ENCODE assay signal across 24 cellular contexts in the genomic region with DNA sequence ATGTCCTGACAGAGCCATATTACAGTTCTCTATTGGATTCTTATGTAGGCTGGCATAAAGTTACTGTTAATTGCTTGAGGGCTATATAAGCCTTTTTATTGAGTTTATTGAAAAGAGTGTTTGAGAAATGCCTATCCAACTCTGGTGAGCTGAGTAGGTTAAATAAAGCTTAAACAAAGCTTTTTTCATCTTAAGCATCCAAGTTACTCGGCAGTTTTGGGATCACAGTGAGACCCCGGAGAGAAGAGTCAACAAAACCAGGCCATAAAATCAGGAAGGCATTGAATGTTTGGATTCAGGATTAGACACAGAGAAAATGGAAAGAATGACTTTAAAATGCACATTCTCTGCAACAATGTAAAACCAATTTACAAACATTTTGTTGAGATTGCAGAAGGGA.
"Had no signal": no experiment of that assay in that cellular context is flagged by ENCODE, and none has a peak within 500 bp of the region (broad histone marks: within the 10 kb centered on the region; RNA-seq: fewer than 3 reads in every experiment).

No MANE protein-coding gene starts in this region.

- H3K27me3 Mint-ChIP-seq: activated CD4-positive, alpha-beta T cell treated with anti-CD3 and anti-CD28 coated beads for 36 hours; activated naive CD4-positive, alpha-beta T cell treated with anti-CD3 and anti-CD28 coated beads, Interleukin-2, amount 10 ng/mL, durations not matched to agents 7 days and 5 days; activated naive CD8-positive, alpha-beta T cell treated with anti-CD3 and anti-CD28 coated beads, Interleukin-2, amount 10 ng/mL, durations not matched to agents 7 days and 5 days; progenitor cell of endocrine pancreas; stimulated activated naive B cell treated with anti-CD40 and anti-IgM and Interleukin-4, amounts not matched to agents 10 μg/mL and 1 μg/mL and 100 μg/mL, for 72 hours had no signal

- H3K4me1 Mint-ChIP-seq: activated CD4-positive, alpha-beta T cell treated with anti-CD3 and anti-CD28 coated beads for 36 hours; activated naive CD4-positive, alpha-beta T cell treated with anti-CD3 and anti-CD28 coated beads, Interleukin-2, amount 10 ng/mL, durations not matched to agents 7 days and 5 days; activated naive CD8-positive, alpha-beta T cell treated with anti-CD3 and anti-CD28 coated beads, Interleukin-2, amount 10 ng/mL, durations not matched to agents 7 days and 5 days; natural killer cell; stimulated activated naive B cell treated with anti-CD40 and anti-IgM and Interleukin-4, amounts not matched to agents 10 μg/mL and 1 μg/mL and 100 μg/mL, for 72 hours had no signal

- ATAC-seq: activated CD4-positive, alpha-beta T cell treated with anti-CD3 and anti-CD28 coated beads for 36 hours; left lung; natural killer cell; right lobe of liver; stimulated activated naive B cell treated with anti-CD40 and anti-IgM and Interleukin-4, amounts not matched to agents 10 μg/mL and 1 μg/mL and 100 μg/mL, for 72 hours; upper lobe of right lung had no signal

- H3K27me3 ChIP-seq: ascending aorta, brain microvascular endothelial cell, dorsolateral prefrontal cortex, left lung, ovary, right lobe of liver, stomach, tibial artery, upper lobe of right lung had no signal

- H3K9me3 Mint-ChIP-seq: activated naive CD4-positive, alpha-beta T cell treated with anti-CD3 and anti-CD28 coated beads, Interleukin-2, amount 10 ng/mL, durations not matched to agents 7 days and 5 days; activated naive CD8-positive, alpha-beta T cell treated with anti-CD3 and anti-CD28 coated beads, Interleukin-2, amount 10 ng/mL, durations not matched to agents 7 days and 5 days; natural killer cell had no signal

- H3K4me3 ChIP-seq: ascending aorta, coronary artery, dorsolateral prefrontal cortex, left lung, lung, ovary, right lobe of liver, stomach, tibial artery, upper lobe of right lung had no signal

- H3K4me1 ChIP-seq: ascending aorta, left lung, right lobe of liver, stomach, tibial artery, upper lobe of right lung had no signal

- H3K27ac Mint-ChIP-seq: activated CD4-positive, alpha-beta T cell treated with anti-CD3 and anti-CD28 coated beads for 36 hours; activated naive CD4-positive, alpha-beta T cell treated with anti-CD3 and anti-CD28 coated beads, Interleukin-2, amount 10 ng/mL, durations not matched to agents 7 days and 5 days; activated naive CD8-positive, alpha-beta T cell treated with anti-CD3 and anti-CD28 coated beads, Interleukin-2, amount 10 ng/mL, durations not matched to agents 7 days and 5 days; natural killer cell; progenitor cell of endocrine pancreas; stimulated activated naive B cell treated with anti-CD40 and anti-IgM and Interleukin-4, amounts not matched to agents 10 μg/mL and 1 μg/mL and 100 μg/mL, for 72 hours had no signal

- H3K4me3 Mint-ChIP-seq: activated CD4-positive, alpha-beta T cell treated with anti-CD3 and anti-CD28 coated beads for 36 hours; activated naive CD4-positive, alpha-beta T cell treated with anti-CD3 and anti-CD28 coated beads, Interleukin-2, amount 10 ng/mL, durations not matched to agents 7 days and 5 days; activated naive CD8-positive, alpha-beta T cell treated with anti-CD3 and anti-CD28 coated beads, Interleukin-2, amount 10 ng/mL, durations not matched to agents 7 days and 5 days; natural killer cell; stimulated activated naive B cell treated with anti-CD40 and anti-IgM and Interleukin-4, amounts not matched to agents 10 μg/mL and 1 μg/mL and 100 μg/mL, for 72 hours had no signal

- H3K36me3 ChIP-seq: ascending aorta, brain microvascular endothelial cell, left lung, ovary, right lobe of liver, stomach, tibial artery, upper lobe of right lung had no signal

- H3K27ac ChIP-seq: ascending aorta, brain microvascular endothelial cell, coronary artery, dorsolateral prefrontal cortex, left lung, ovary, right lobe of liver, stomach, tibial artery, upper lobe of right lung had no signal

- H3K9me3 ChIP-seq: ascending aorta, left lung, ovary, right lobe of liver, stomach, tibial artery, upper lobe of right lung had no signal

- H3K36me3 Mint-ChIP-seq: activated naive CD4-positive, alpha-beta T cell treated with anti-CD3 and anti-CD28 coated beads, Interleukin-2, amount 10 ng/mL, durations not matched to agents 7 days and 5 days; activated naive CD8-positive, alpha-beta T cell treated with anti-CD3 and anti-CD28 coated beads, Interleukin-2, amount 10 ng/mL, durations not matched to agents 7 days and 5 days; natural killer cell; stimulated activated naive B cell treated with anti-CD40 and anti-IgM and Interleukin-4, amounts not matched to agents 10 μg/mL and 1 μg/mL and 100 μg/mL, for 72 hours had no signal

- DNase-seq: activated CD4-positive, alpha-beta T cell treated with anti-CD3 and anti-CD28 coated beads for 36 hours; activated CD4-positive, CD25-positive, alpha-beta regulatory T cell; activated gamma-delta T cell; activated naive CD4-positive, alpha-beta T cell treated with anti-CD3 and anti-CD28 coated beads, Interleukin-2, amount 10 ng/mL, durations not matched to agents 7 days and 5 days; activated naive CD8-positive, alpha-beta T cell treated with anti-CD3 and anti-CD28 coated beads, Interleukin-2, amount 10 ng/mL, durations not matched to agents 7 days and 5 days; brain microvascular endothelial cell; dorsolateral prefrontal cortex; effector memory CD4-positive, alpha-beta T cell; kidney glomerular epithelial cell; left lung; mesendoderm; natural killer cell; ovary; right lobe of liver; stimulated activated CD4-positive, alpha-beta T cell treated with anti-CD3 and anti-CD28 coated beads, Interleukin-4, amount 100 ng/mL, for 4 hours; stimulated activated CD8-positive, alpha-beta memory T cell treated with anti-CD3 and anti-CD28 coated beads, Interleukin-4, amount 100 ng/mL, for 48 hours; stimulated activated naive B cell treated with anti-CD40 and anti-IgM and Interleukin-4, amounts not matched to agents 10 μg/mL and 1 μg/mL and 100 μg/mL, for 72 hours; stomach; tibial artery; upper lobe of right lung had no signal
